18 cellular contexts compared by ENCODE assay signal in genomic region chr16:11706180-11706742, GRCh38. TPM values are rescaled to one million over a fixed set of nuclear protein-coding genes. Genes with fewer than 3 reads are reported as not detected.
A peak's percentile ranks its signal among the peaks of the same experiment; 100 is the strongest.
DNase-seq lines count a peak whose midpoint lies in the region; ATAC-seq, FAIRE-seq and TF ChIP-seq lines count a peak whose summit lies in the region.
"Had no signal": no experiment of that assay in that cellular context is flagged by ENCODE, and none has a peak within 500 bp of the region (broad histone marks: within the 10 kb centered on the region; RNA-seq: fewer than 3 reads in every experiment).

No MANE protein-coding gene starts in this region.

- peaks cover 13% of the 10 kb centered on the region for H3K4me1 ChIP-seq in HepG2 (ENCODE audit: insufficient read depth, low read length)
- H3K4me1 ChIP-seq in naive thymus-derived CD4-positive, alpha-beta T cell (ENCODE audit: control insufficient read depth in 2 of 2, insufficient read depth in 2 of 2, low read length in 2 of 2) = no peaks in the 10 kb centered on the region
- H3K4me1 ChIP-seq: foreskin keratinocyte, HAP-1 had no signal

- peaks cover 6 to 52% (median 20%) of the 10 kb centered on the region in 5 donors for H3K36me3 Mint-ChIP-seq in naive thymus-derived CD4-positive, alpha-beta T cell
- H3K36me3 Mint-ChIP-seq in glutamatergic neuron (ENCODE audit: unreplicated experiment) = no peaks in the 10 kb centered on the region

- H3K4me3 Mint-ChIP-seq in naive thymus-derived CD4-positive, alpha-beta T cell = no peak overlapping the region
- no peak overlapping the region for H3K4me3 Mint-ChIP-seq in glutamatergic neuron (ENCODE audit: unreplicated experiment)

- no peak overlapping the region for H3K27ac ChIP-seq in HepG2 (ENCODE audit: extremely low read length, insufficient read depth, low read length)
- H3K27ac ChIP-seq in naive thymus-derived CD4-positive, alpha-beta T cell (ENCODE audit: low read depth, low read length) = no peak overlapping the region
- H3K27ac ChIP-seq: foreskin keratinocyte, HL-60, thoracic aorta had no signal

- H3K27me3 Mint-ChIP-seq in naive thymus-derived CD4-positive, alpha-beta T cell = no peaks in the 10 kb centered on the region
- no peaks in the 10 kb centered on the region for H3K27me3 Mint-ChIP-seq in glutamatergic neuron (ENCODE audit: unreplicated experiment)

- no peaks in the 10 kb centered on the region for H3K9me3 Mint-ChIP-seq in naive thymus-derived CD4-positive, alpha-beta T cell
- H3K9me3 Mint-ChIP-seq in glutamatergic neuron (ENCODE audit: unreplicated experiment) = no peaks in the 10 kb centered on the region

- H2AFZ ChIP-seq in HepG2 (ENCODE audit: low read length) = no peak overlapping the region

- DNase-seq in GM12892 (ENCODE audit: insufficient read length) = no peak
- DNase-seq in RPMI8226 = peak; percentile 94
- DNase-seq in HepG2 (ENCODE audit: low spot score) = no peak
- DNase-seq in naive thymus-derived CD4-positive, alpha-beta T cell = no peak
- DNase-seq in glutamatergic neuron = no peak
- no peak for DNase-seq in T-helper 1 cell
- DNase-seq: ACHN; activated CD4-positive, alpha-beta T cell treated with anti-CD3 and anti-CD28 coated beads for 4 hours; activated gamma-delta T cell; DMS153; foreskin keratinocyte; NCI-H1105 treated with DMSO at 0.1 percent for 48 hours; NCI-H526 treated with DMSO at 0.1 percent for 48 hours had no signal

- POLR2A ChIA-PET in HepG2 (lab: Yijun Ruan, JAX) = no interaction called here
- POLR2A ChIA-PET in naive thymus-derived CD4-positive, alpha-beta T cell (lab: Charles Lee) = interaction anchor here (0.7 kb wide), 1 partner anchor 151 kb away, joined by 3 read pairs; no protein-coding TSS in a partner anchor

- no peak overlapping the region for H3K9ac ChIP-seq in HepG2 (ENCODE audit: insufficient read depth, low read depth, low read length)

- TF ChIP-seq RAD21 in HepG2 (CRISPR knock-in tag; IDR thresholded peaks at IDR 0.05) = no peak

- no peak overlapping the region for H3K4me3 ChIP-seq in HepG2 (replicated peaks in 1 of 3; ENCODE audit: insufficient read depth in 1 of 3, low read depth in 2 of 3, low read length in 3 of 3)
- H3K4me3 ChIP-seq in naive thymus-derived CD4-positive, alpha-beta T cell (ENCODE audit: low read length) = no peak overlapping the region
- H3K4me3 ChIP-seq: HAP-1, thoracic aorta had no signal

- peaks cover 6 to 35% (median 21%) of the 10 kb centered on the region in 7 donors for H3K4me1 Mint-ChIP-seq in naive thymus-derived CD4-positive, alpha-beta T cell
- H3K4me1 Mint-ChIP-seq in glutamatergic neuron (ENCODE audit: low read depth, unreplicated experiment) = peaks cover 6% of the 10 kb centered on the region

- intact Hi-C loops in HepG2 (cut with micrococcal nuclease; ENCODE audit: unreplicated experiment) = no loop called here
- intact Hi-C loops in naive thymus-derived CD4-positive, alpha-beta T cell (cut with micrococcal nuclease) = no loop called here

- TF ChIP-seq CTCF in HepG2 (CRISPR knock-in tag; IDR thresholded peaks at IDR 0.05) (no peak), glutamatergic neuron (IDR thresholded peaks at IDR 0.05; ENCODE audit: partially characterized antibody, unreplicated experiment) (no peak)

- H3K36me3 ChIP-seq in HepG2 (replicated peaks in 1 of 2; ENCODE audit: control insufficient read depth in 1 of 2, insufficient read depth in 2 of 2, low read length in 2 of 2) = peaks cover 15 to 62% of the 10 kb centered on the region in 2 experiments
- H3K36me3 ChIP-seq in naive thymus-derived CD4-positive, alpha-beta T cell (ENCODE audit: control insufficient read depth in 2 of 3, insufficient read depth in 3 of 3, low read length in 3 of 3) = peaks cover 0 to 17% (median 4%) of the 10 kb centered on the region in 3 experiments

- peak overlapping the region in 1 of 9 donors; percentile 38 for H3K27ac Mint-ChIP-seq in naive thymus-derived CD4-positive, alpha-beta T cell
- no peak overlapping the region for H3K27ac Mint-ChIP-seq in glutamatergic neuron (ENCODE audit: unreplicated experiment)

- TF ChIP-seq EP300 in HepG2 (IDR thresholded peaks at IDR 0.05; ENCODE audit: low read depth in 2 of 2, low read length in 2 of 2) = no peak
- no peak for TF ChIP-seq EP300 in HepG2 (CRISPR knock-in tag; IDR thresholded peaks at IDR 0.05; ENCODE audit: borderline replicate concordance)

- BruUV-seq in HepG2 (replicated peaks; lab: Mats Ljungman, UMichigan) = no TSS peak

- ATAC-seq in GM21786 (IDR thresholded peaks at IDR 0.05; ENCODE audit: unreplicated experiment) = peak; percentile 84
- peak; percentile 39 for ATAC-seq in HepG2
- ATAC-seq in naive thymus-derived CD4-positive, alpha-beta T cell = no peak
- no peak for ATAC-seq in HG02623 (IDR thresholded peaks at IDR 0.05; ENCODE audit: unreplicated experiment)
- ATAC-seq: foreskin keratinocyte had no signal

- H4K20me1 ChIP-seq in HepG2 (ENCODE audit: insufficient read depth, low read length) = 0 out of 2 replicates have a peak, but pooled peaks cover 4% of the 10 kb centered on the region

- no peaks in the 10 kb centered on the region for H3K9me3 ChIP-seq in HepG2 (ENCODE audit: low read length)
- H3K9me3 ChIP-seq in naive thymus-derived CD4-positive, alpha-beta T cell (ENCODE audit: control insufficient read depth in 2 of 3, low read length in 3 of 3) = no peaks in the 10 kb centered on the region
- H3K9me3 ChIP-seq: HAP-1, thoracic aorta had no signal

- over 99% methylated on average over 5 of the region's 5 CpGs for WGBS in HepG2 (ENCODE audit: low lambda C conversion rate)

- H3K79me2 ChIP-seq in HepG2 (ENCODE audit: insufficient read depth, low read length) = peaks cover 23% of the 10 kb centered on the region

- no peaks in the 10 kb centered on the region for H3K27me3 ChIP-seq in HepG2 (ENCODE audit: control insufficient read depth in 1 of 2, insufficient read depth in 2 of 2, low read length in 2 of 2)
- no peaks in the 10 kb centered on the region for H3K27me3 ChIP-seq in naive thymus-derived CD4-positive, alpha-beta T cell (ENCODE audit: control insufficient read depth in 2 of 2, insufficient read depth in 2 of 2, low read length in 2 of 2)
- H3K27me3 ChIP-seq: foreskin keratinocyte had no signal

- CTCF ChIA-PET in HepG2 (lab: Yijun Ruan, JAX; ENCODE audit: low intra/inter-chr PET ratio, low total read pairs) = no interaction called here
- CTCF ChIA-PET in naive thymus-derived CD4-positive, alpha-beta T cell (lab: Charles Lee) = no interaction called here

- H3K4me2 ChIP-seq in HepG2 (ENCODE audit: low read depth, low read length) = no peak overlapping the region

- in situ Hi-C loops in HepG2 (cut with HindIII; ENCODE audit: extremely low pct_ligation_motif_present, low pct_unique_long_range_greater_than_20kb) = no loop called here

- FAIRE-seq in GM12892 (lab: Jason Lieb, UNC) (no peak), HepG2 (lab: Jason Lieb, UNC) (no peak)

- TF ChIP-seq POLR2A in GM12892 (IDR thresholded peaks at IDR 0.05; ENCODE audit: low read depth, low read length) (peak; percentile 23; the same call in 1 of the 2 replicates), HepG2 (IDR thresholded peaks at IDR 0.05; ENCODE audit: insufficient read depth in 1 of 2, low read depth in 2 of 2, low read length in 2 of 2) (no peak)

RNA-seq across cellular contexts. Expression of gene TXNDC11, which starts 36.4 kb away (rescaled TPM):
- polyA plus RNA-seq in GM12892 (2012; ENCODE audit: missing spikeins) = 37.2 TPM
- 46.4 and 74.9 TPM in 2 replicates for total RNA-seq in HepG2 (2016; rRNA removed; fragmentation: Illumina TruSeq; extraction: Trizol)
- total RNA-seq in HepG2 (2016; cell fraction: cytosol; rRNA removed; fragmentation: Illumina TruSeq; extraction: Trizol; ENCODE audit: low read depth) = 35.1 and 37.4 TPM in 2 replicates
- 41.1 and 74.2 TPM in 2 replicates for total RNA-seq in HepG2 (2016; cell fraction: insoluble cytoplasmic fraction; rRNA removed; fragmentation: Illumina TruSeq; extraction: Trizol)
- 66.4 and 69.7 TPM in 2 replicates for total RNA-seq in HepG2 (2016; cell fraction: membrane; rRNA removed; fragmentation: Illumina TruSeq; extraction: Trizol)
- 67.8 and 74.4 TPM in 2 replicates for total RNA-seq in HepG2 (2016; cell fraction: nucleus; rRNA removed; fragmentation: Illumina TruSeq; extraction: Trizol)
- 123 and 124 TPM in 2 replicates for polyA plus RNA-seq in HepG2 (2011; rRNA removed)
- polyA plus RNA-seq in HepG2 (2011; cell fraction: cytosol; rRNA removed) = 124 and 127 TPM in 2 replicates
- 90.0 and 92.7 TPM in 2 replicates for polyA plus RNA-seq in HepG2 (2011; cell fraction: nucleus; rRNA removed)
- 52.3 and 58.7 TPM in 2 replicates for polyA plus RNA-seq in HepG2 (2012)
- 27.8 and 29.0 TPM in 2 replicates for polyA plus RNA-seq in HepG2 (2016; cell fraction: cytosol; fragmentation: Illumina TruSeq; extraction: Trizol; ENCODE audit: low read depth)
- 50.3 and 56.6 TPM in 2 replicates for polyA plus RNA-seq in HepG2 (2016; cell fraction: insoluble cytoplasmic fraction; fragmentation: Illumina TruSeq; extraction: Trizol; ENCODE audit: low read depth)
- polyA plus RNA-seq in HepG2 (2016; cell fraction: membrane; fragmentation: Illumina TruSeq; extraction: Trizol; ENCODE audit: low read depth) = 51.9 and 62.9 TPM in 2 replicates
- 110 TPM in 2 replicates for polyA plus RNA-seq in HepG2 (2016; cell fraction: nucleus; fragmentation: Illumina TruSeq; extraction: Trizol; ENCODE audit: insufficient read depth, low read depth)
- polyA minus RNA-seq in HepG2 (2011; rRNA and poly(A)+ RNA removed; ENCODE audit: low replicate concordance) = 53.2 and 119 TPM in 2 replicates
- 62.7 TPM in 2 replicates for polyA minus RNA-seq in HepG2 (2011; cell fraction: cytosol; rRNA and poly(A)+ RNA removed)
- polyA minus RNA-seq in HepG2 (2011; cell fraction: nucleus; rRNA and poly(A)+ RNA removed) = 73.1 and 73.3 TPM in 2 replicates
- 10 to 100 TPM; 41.2 to 80.5 (median 55.1) TPM for total RNA-seq in naive thymus-derived CD4-positive, alpha-beta T cell
- polyA plus RNA-seq in naive thymus-derived CD4-positive, alpha-beta T cell = 10 to 100 TPM; 36.7 to 60.3 TPM
- 18.4 TPM for total RNA-seq in glutamatergic neuron (ENCODE audit: unreplicated experiment)

RNA-seq across cellular contexts. Expression of gene SNN, which starts 38.0 kb away (rescaled TPM):
- polyA plus RNA-seq in GM12892 (2012; ENCODE audit: missing spikeins) = 23.2 TPM
- 8.4 TPM in 2 replicates for total RNA-seq in HepG2 (2016; rRNA removed; fragmentation: Illumina TruSeq; extraction: Trizol)
- 7.1 and 8.0 TPM in 2 replicates for total RNA-seq in HepG2 (2016; cell fraction: cytosol; rRNA removed; fragmentation: Illumina TruSeq; extraction: Trizol; ENCODE audit: low read depth)
- 6.0 and 8.2 TPM in 2 replicates for total RNA-seq in HepG2 (2016; cell fraction: insoluble cytoplasmic fraction; rRNA removed; fragmentation: Illumina TruSeq; extraction: Trizol)
- total RNA-seq in HepG2 (2016; cell fraction: membrane; rRNA removed; fragmentation: Illumina TruSeq; extraction: Trizol) = 18.8 and 19.0 TPM in 2 replicates
- 4.0 and 5.8 TPM in 2 replicates for total RNA-seq in HepG2 (2016; cell fraction: nucleus; rRNA removed; fragmentation: Illumina TruSeq; extraction: Trizol)
- 5.2 and 5.6 TPM in 2 replicates for polyA plus RNA-seq in HepG2 (2011; rRNA removed)
- 4.6 and 5.0 TPM in 2 replicates for polyA plus RNA-seq in HepG2 (2011; cell fraction: cytosol; rRNA removed)
- 4.7 and 4.9 TPM in 2 replicates for polyA plus RNA-seq in HepG2 (2011; cell fraction: nucleus; rRNA removed)
- polyA plus RNA-seq in HepG2 (2012) = 3.0 and 3.4 TPM in 2 replicates
- polyA plus RNA-seq in HepG2 (2016; cell fraction: cytosol; fragmentation: Illumina TruSeq; extraction: Trizol; ENCODE audit: low read depth) = 8.8 and 9.8 TPM in 2 replicates
- 8.1 and 9.3 TPM in 2 replicates for polyA plus RNA-seq in HepG2 (2016; cell fraction: insoluble cytoplasmic fraction; fragmentation: Illumina TruSeq; extraction: Trizol; ENCODE audit: low read depth)
- 17.1 and 17.3 TPM in 2 replicates for polyA plus RNA-seq in HepG2 (2016; cell fraction: membrane; fragmentation: Illumina TruSeq; extraction: Trizol; ENCODE audit: low read depth)
- 7.7 and 8.0 TPM in 2 replicates for polyA plus RNA-seq in HepG2 (2016; cell fraction: nucleus; fragmentation: Illumina TruSeq; extraction: Trizol; ENCODE audit: insufficient read depth, low read depth)
- polyA minus RNA-seq in HepG2 (2011; rRNA and poly(A)+ RNA removed; ENCODE audit: low replicate concordance) = 2.2 and 3.6 TPM in 2 replicates
- polyA minus RNA-seq in HepG2 (2011; cell fraction: cytosol; rRNA and poly(A)+ RNA removed) = 1.6 and 1.9 TPM in 2 replicates
- 4.4 and 4.9 TPM in 2 replicates for polyA minus RNA-seq in HepG2 (2011; cell fraction: nucleus; rRNA and poly(A)+ RNA removed)
- 10 to 100 TPM; 17.0 to 86.8 (median 34.4) TPM for total RNA-seq in naive thymus-derived CD4-positive, alpha-beta T cell
- polyA plus RNA-seq in naive thymus-derived CD4-positive, alpha-beta T cell = 10 to 100 TPM; 21.3 to 34.3 TPM
- total RNA-seq in glutamatergic neuron (ENCODE audit: unreplicated experiment) = 491 TPM

Comparison
In these comparisons a context has a peak if more than half of its experiments do, and no peak if none do; other contexts are left out.
1. ATAC-seq: peak in GM21786 (single experiment) and HepG2 (single experiment); none in naive thymus-derived CD4-positive, alpha-beta T cell (single experiment) and HG02623 (single experiment).